In the genomic region with DNA sequence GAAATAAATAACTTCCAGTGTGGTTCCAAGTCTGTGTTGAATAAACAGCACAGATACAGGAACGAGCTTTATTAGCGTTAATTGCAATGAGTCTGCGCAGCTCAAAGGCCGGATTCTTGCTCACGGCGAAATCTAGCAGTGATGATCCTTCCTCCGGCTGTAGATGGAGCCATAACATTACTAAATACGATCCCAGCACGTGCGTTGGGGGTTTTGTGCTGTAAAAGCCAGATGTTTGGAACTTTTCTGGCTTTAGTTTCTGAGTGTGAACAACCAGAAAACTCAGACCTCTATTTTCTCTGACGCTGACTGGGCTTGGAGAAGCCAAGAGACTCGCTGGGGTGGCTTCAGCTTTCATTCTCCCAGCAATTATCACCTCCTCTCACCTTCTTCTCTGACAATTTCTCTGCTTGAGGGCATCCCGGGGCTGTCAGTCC, we compare ENCODE assay signal across 8 cellular contexts. TPM values are rescaled to one million over a fixed set of nuclear protein-coding genes. Genes with fewer than 3 reads are reported as not detected.
DNase-seq lines count a peak whose midpoint lies in the region; ATAC-seq, FAIRE-seq and TF ChIP-seq lines count a peak whose summit lies in the region.

No MANE protein-coding gene starts in this region.

- no peak overlapping the region for H3K14ac ChIP-seq in H1 (ENCODE audit: insufficient read length)

- H2BK20ac ChIP-seq in H1 (ENCODE audit: low read length): no peak overlapping the region

- no peak overlapping the region for H3K56ac ChIP-seq in H1 (replicated peaks; ENCODE audit: insufficient read length, low read depth, low read length)

- no peak overlapping the region for H2AK5ac ChIP-seq in H1 (ENCODE audit: low read depth, low read length)

- no peak overlapping the region for H3K4ac ChIP-seq in H1 (replicated peaks; ENCODE audit: insufficient read length, low read depth, low read length)

- H3K36me3 Mint-ChIP-seq in activated CD4-positive, alpha-beta memory T cell treated with anti-CD3 and anti-CD28 coated beads, Interleukin-2, amount 10 ng/mL, durations not matched to agents 7 days and 5 days (ENCODE audit: low read depth): no peaks in the 10 kb centered on the region
- no peaks in the 10 kb centered on the region for H3K36me3 Mint-ChIP-seq in mesothelial cell of epicardium

- H3K79me1 ChIP-seq in H1 (ENCODE audit: low read depth, low read length): no peaks in the 10 kb centered on the region

- H3K4me2 ChIP-seq in H1 (ENCODE audit: insufficient read depth in 1 of 2, low read depth in 2 of 2, low read length in 2 of 2): no peak overlapping the region

- peak; percentile 93 for TF ChIP-seq RAD21 in H1 (IDR thresholded peaks at IDR 0.05 in 1 of 2, conservative IDR thresholded peaks at IDR 0.05 in 1 of 2; ENCODE audit: low read depth in 2 of 2, low read length in 2 of 2)

- peaks cover 0 to 6% (median 2%) of the 10 kb centered on the region in 4 experiments; a peak in 3 of 7 replicates for H3K4me1 ChIP-seq in H1 (replicated peaks in 1 of 4; ENCODE audit: control insufficient read depth in 3 of 4, insufficient read depth in 4 of 4, low read length in 3 of 4)

- H3K27me3 Mint-ChIP-seq in activated CD4-positive, alpha-beta memory T cell treated with anti-CD3 and anti-CD28 coated beads, Interleukin-2, amount 10 ng/mL, durations not matched to agents 7 days and 5 days: peaks cover 10% of the 10 kb centered on the region
- peaks cover 1% of the 10 kb centered on the region for H3K27me3 Mint-ChIP-seq in mesothelial cell of epicardium (ENCODE audit: low read depth)

- ATAC-seq in GM19025 (IDR thresholded peaks at IDR 0.05; ENCODE audit: low read depth, unreplicated experiment): peak; percentile 54
- ATAC-seq in HG03469 (IDR thresholded peaks at IDR 0.05; ENCODE audit: unreplicated experiment): peak; percentile 75

- H3K79me2 ChIP-seq in H1 (ENCODE audit: control insufficient read depth in 1 of 2, insufficient read depth in 2 of 2, low read length in 2 of 2): no peaks in the 10 kb centered on the region

- H3K9me3 Mint-ChIP-seq in activated CD4-positive, alpha-beta memory T cell treated with anti-CD3 and anti-CD28 coated beads, Interleukin-2, amount 10 ng/mL, durations not matched to agents 7 days and 5 days: no peaks in the 10 kb centered on the region
- no peaks in the 10 kb centered on the region for H3K9me3 Mint-ChIP-seq in mesothelial cell of epicardium

- H3K27ac ChIP-seq in H1 (ENCODE audit: low read depth, low read length): no peak overlapping the region

- POLR2A ChIA-PET in BJ (lab: Charles Lee): interaction anchor here (0.5 kb wide), 1 partner anchor 1999 kb away, joined by 3 read pairs; no protein-coding TSS in a partner anchor
- POLR2A ChIA-PET in activated CD4-positive, alpha-beta memory T cell treated with anti-CD3 and anti-CD28 coated beads, Interleukin-2, amount 10 ng/mL, durations not matched to agents 7 days and 5 days (lab: Charles Lee): interaction anchor here (0.7 to 1.1 kb wide), 3 partner anchors 46 to 639 kb away, joined by 3 read pairs; partner anchors contain the start of gene AKTIP
- POLR2A ChIA-PET in H1 (lab: Charles Lee; ENCODE audit: partially characterized antibody): no interaction called here

- H2AFZ ChIP-seq in H1 (ENCODE audit: low read length): peak overlapping the region; percentile 47

- no peak overlapping the region for H4K91ac ChIP-seq in H1 (replicated peaks; ENCODE audit: insufficient read length, low read length)

- H3K36me3 ChIP-seq in BJ (ENCODE audit: control insufficient read depth, insufficient read depth, low read length): no peaks in the 10 kb centered on the region
- H3K36me3 ChIP-seq in H1 (ENCODE audit: control insufficient read depth in 2 of 4, insufficient read depth in 4 of 4, low read length in 3 of 4): no peaks in the 10 kb centered on the region

- no peaks in the 10 kb centered on the region for H3K23me2 ChIP-seq in H1 (ENCODE audit: low read depth, low read length)

- H2BK15ac ChIP-seq in H1 (ENCODE audit: low read length): no peak overlapping the region

- no peak for TF ChIP-seq POLR2A in H1 (IDR thresholded peaks at IDR 0.05; ENCODE audit: control extremely low read depth in 1 of 2, low read depth in 2 of 2, low read length in 2 of 2)

- H3K4me3 ChIP-seq in BJ (ENCODE audit: low read depth, low read length) (no peak overlapping the region), H1 (ENCODE audit: extremely low read depth in 1 of 4, insufficient read depth in 2 of 4, low read depth in 3 of 4, low read length in 4 of 4) (no peak overlapping the region)

- WGBS in H1 (ENCODE audit: extremely low coverage in 1 of 2, insufficient coverage in 1 of 2, insufficient read length in 1 of 2, insufficient replicate concordance in 2 of 2, low coverage in 1 of 2, low lambda C conversion rate in 2 of 2, missing lambda C conversion rate in 1 of 2), 2 experiments: 25% methylated on average over 13 of the region's 13 CpGs; no CpG with 5 or more reads in 1 of the 2 experiments

- H3K4me3 Mint-ChIP-seq in activated CD4-positive, alpha-beta memory T cell treated with anti-CD3 and anti-CD28 coated beads, Interleukin-2, amount 10 ng/mL, durations not matched to agents 7 days and 5 days: no peak overlapping the region
- H3K4me3 Mint-ChIP-seq in mesothelial cell of epicardium: no peak overlapping the region

- CTCF ChIA-PET in BJ (lab: Yijun Ruan, JAX): interaction anchor here (0.6 to 2.2 kb wide), 25 partner anchors 9 to 1915 kb away, joined by 3 to 12 read pairs (median 4); no protein-coding TSS in a partner anchor
- CTCF ChIA-PET in activated CD4-positive, alpha-beta memory T cell treated with anti-CD3 and anti-CD28 coated beads, Interleukin-2, amount 10 ng/mL, durations not matched to agents 7 days and 5 days (lab: Charles Lee): interaction anchor here (0.6 to 2.8 kb wide), 38 partner anchors 9 to 1711 kb away, joined by 3 to 21 read pairs (median 4); partner anchors contain the start of genes CHD9, FTO, RBL2 and RPGRIP1L
- CTCF ChIA-PET in H1 (lab: Charles Lee; ENCODE audit: partially characterized antibody): interaction anchor here (0.6 to 2.1 kb wide), 30 partner anchors 9 to 1674 kb away, joined by 3 to 13 read pairs (median 4); partner anchors contain the start of gene RPGRIP1L

- FAIRE-seq in H1 (lab: Jason Lieb, UNC): peak; percentile 94

- H4K8ac ChIP-seq in H1 (ENCODE audit: extremely low read depth, insufficient read depth, low read length): no peak overlapping the region

- no peak overlapping the region for H2BK5ac ChIP-seq in H1 (ENCODE audit: low read depth, low read length)

- H3K23ac ChIP-seq in H1 (ENCODE audit: insufficient read length): no peak overlapping the region

- TF ChIP-seq EP300 in H1 (IDR thresholded peaks at IDR 0.05; ENCODE audit: borderline replicate concordance in 1 of 2, low read depth in 2 of 2, low read length in 2 of 2): no peak

- no peaks in the 10 kb centered on the region for H3K9me3 ChIP-seq in H1 (ENCODE audit: insufficient read depth in 2 of 2, low read depth in 1 of 2, low read length in 1 of 2)

- no peak overlapping the region for H3K27ac Mint-ChIP-seq in activated CD4-positive, alpha-beta memory T cell treated with anti-CD3 and anti-CD28 coated beads, Interleukin-2, amount 10 ng/mL, durations not matched to agents 7 days and 5 days
- H3K27ac Mint-ChIP-seq in mesothelial cell of epicardium: peak overlapping the region; percentile 87

- H3K4me1 Mint-ChIP-seq in activated CD4-positive, alpha-beta memory T cell treated with anti-CD3 and anti-CD28 coated beads, Interleukin-2, amount 10 ng/mL, durations not matched to agents 7 days and 5 days: peaks cover 28% of the 10 kb centered on the region
- peaks cover 25% of the 10 kb centered on the region for H3K4me1 Mint-ChIP-seq in mesothelial cell of epicardium

- no peaks in the 10 kb centered on the region for H4K20me1 ChIP-seq in H1 (replicated peaks in 1 of 2; ENCODE audit: control insufficient read depth in 1 of 2, insufficient read depth in 2 of 2, low read length in 2 of 2)

- H3K27me3 ChIP-seq in BJ (ENCODE audit: control insufficient read depth, insufficient read depth, low read length) (peaks cover 18% of the 10 kb centered on the region), H1 (replicated peaks in 1 of 4; ENCODE audit: control insufficient read depth in 3 of 4, extremely low read depth in 1 of 4, insufficient read depth in 3 of 4, low read length in 3 of 4) (peaks cover 0 to 14% (median 13%) of the 10 kb centered on the region in 4 experiments; a peak in 6 of 7 replicates)

- H2BK120ac ChIP-seq in H1 (replicated peaks; ENCODE audit: low read depth, low read length): no peak overlapping the region

- H3K18ac ChIP-seq in H1 (ENCODE audit: extremely low read depth, low read length): no peak overlapping the region; the same call in 1 of the 2 replicates

- TF ChIP-seq CTCF in BJ (IDR thresholded peaks at IDR 0.05; ENCODE audit: insufficient read depth, low read depth, low read length): peak; percentile 78
- TF ChIP-seq CTCF in H1 (IDR thresholded peaks at IDR 0.05; ENCODE audit: control extremely low read depth in 1 of 3, insufficient read depth in 1 of 3, low read depth in 1 of 3, low read length in 3 of 3): peak; percentile 57 to 91 (median 71)
- TF ChIP-seq CTCF in mesothelial cell of epicardium (IDR thresholded peaks at IDR 0.05; ENCODE audit: unreplicated experiment): peak; percentile 24

- peak overlapping the region; percentile 50; the same call in 1 of the 2 replicates for H2BK12ac ChIP-seq in H1 (ENCODE audit: low read depth, low read length)

- peak; percentile 49 for DNase-seq in BJ (ENCODE audit: low read depth)
- DNase-seq in NCI-H748 (lab: John Stamatoyannopoulos, UW; ENCODE audit: unreplicated experiment): peak; percentile 92
- DNase-seq in activated CD4-positive, alpha-beta memory T cell treated with anti-CD3 and anti-CD28 coated beads, Interleukin-2, amount 10 ng/mL, durations not matched to agents 7 days and 5 days: peak; percentile 60
- peak; percentile 27 to 60 for DNase-seq in H1 (ENCODE audit: low read depth in 1 of 2, low spot score in 2 of 2)
- DNase-seq in mesothelial cell of epicardium (ENCODE audit: low spot score in 2 of 2, unreplicated experiment in 2 of 2): peak; percentile 32 to 70
- peak; percentile 11 to 14 for DNase-seq in stimulated activated CD8-positive, alpha-beta memory T cell treated with anti-CD3 and anti-CD28 coated beads, Interleukin-7, amount 100 ng/mL, for 1 hour (ENCODE audit: low read depth in 2 of 2)

- no peak overlapping the region for H3K9ac ChIP-seq in H1 (replicated peaks in 1 of 4; ENCODE audit: extremely low read depth in 1 of 4, low read depth in 3 of 4, low read length in 3 of 4)

- H4K5ac ChIP-seq in H1 (ENCODE audit: insufficient read length, low read depth, low read length): no peak overlapping the region

RNA-seq across cellular contexts. Expression of gene AKTIP, which starts 47.0 kb away (rescaled TPM):
- polyA plus RNA-seq in BJ (2011; rRNA removed): 26.0 and 32.8 TPM in 2 replicates
- 12.9 and 16.5 TPM in 2 replicates for polyA minus RNA-seq in BJ (2011; rRNA and poly(A)+ RNA removed)
- 10 to 100 TPM; 53.3 to 57.0 TPM for total RNA-seq in activated CD4-positive, alpha-beta memory T cell treated with anti-CD3 and anti-CD28 coated beads, Interleukin-2, amount 10 ng/mL, durations not matched to agents 7 days and 5 days
- 15.6 and 16.5 TPM in 2 replicates for total RNA-seq in H1 (2021; fragmentation: NEBNext Ultra II Directional; extraction: Animal tissue kit (Norgen Biotek cat#: 25700))
- 12.1 and 15.0 TPM in 2 replicates for polyA plus RNA-seq in H1 (2011; rRNA removed)
- polyA plus RNA-seq in H1 (2011; cell fraction: cytosol; rRNA removed): 19.9 TPM
- 19.6 TPM for polyA plus RNA-seq in H1 (2011; cell fraction: nucleus; rRNA removed)
- 18.4 to 26.7 TPM (median 19.4 TPM) in 4 replicates for polyA plus RNA-seq in H1 (2012, experiment 1 of 2)
- polyA plus RNA-seq in H1 (2012, experiment 2 of 2): 1.3 TPM
- 10.2 TPM for polyA plus RNA-seq in H1 (2013, experiment 1 of 2)
- 12.1 TPM for polyA plus RNA-seq in H1 (2013, experiment 2 of 2)
- polyA minus RNA-seq in H1 (2011; rRNA and poly(A)+ RNA removed): 26.8 and 34.1 TPM in 2 replicates
- 16.7 TPM for polyA minus RNA-seq in H1 (2011; cell fraction: cytosol; rRNA and poly(A)+ RNA removed)
- 34.5 TPM for polyA minus RNA-seq in H1 (2011; cell fraction: nucleus; rRNA and poly(A)+ RNA removed)
- 41.1 to 43.7 TPM (median 42.0 TPM) in 3 replicates for total RNA-seq in mesothelial cell of epicardium

Comparison
In these comparisons a context has a peak if more than half of its experiments do, and no peak if none do; other contexts are left out.
1. DNase-seq: peak in every context shown above with its lines; median percentile 92 in NCI-H748; 60 in activated CD4-positive, alpha-beta memory T cell treated with anti-CD3 and anti-CD28 coated beads, Interleukin-2, amount 10 ng/mL, durations not matched to agents 7 days and 5 days; 51 in mesothelial cell of epicardium; 49 in BJ; 44 in H1; 12 in stimulated activated CD8-positive, alpha-beta memory T cell treated with anti-CD3 and anti-CD28 coated beads, Interleukin-7, amount 100 ng/mL, for 1 hour.
2. CTCF ChIP-seq: peak in every context shown above with its lines; median percentile 78 in BJ; 71 in H1; 24 in mesothelial cell of epicardium.